In genomic region chr2:216117566-216117965, GRCh38 we compare ENCODE assay signal across 1 cellular context.
TF ChIP-seq lines count a peak whose summit lies in the region.

No MANE protein-coding gene starts in this region.

TF ChIP-seq in GM12878, 131 proteins besides CTCF, POLR2A, EP300 and RAD21:
- TF ChIP-seq, protein P1, sequence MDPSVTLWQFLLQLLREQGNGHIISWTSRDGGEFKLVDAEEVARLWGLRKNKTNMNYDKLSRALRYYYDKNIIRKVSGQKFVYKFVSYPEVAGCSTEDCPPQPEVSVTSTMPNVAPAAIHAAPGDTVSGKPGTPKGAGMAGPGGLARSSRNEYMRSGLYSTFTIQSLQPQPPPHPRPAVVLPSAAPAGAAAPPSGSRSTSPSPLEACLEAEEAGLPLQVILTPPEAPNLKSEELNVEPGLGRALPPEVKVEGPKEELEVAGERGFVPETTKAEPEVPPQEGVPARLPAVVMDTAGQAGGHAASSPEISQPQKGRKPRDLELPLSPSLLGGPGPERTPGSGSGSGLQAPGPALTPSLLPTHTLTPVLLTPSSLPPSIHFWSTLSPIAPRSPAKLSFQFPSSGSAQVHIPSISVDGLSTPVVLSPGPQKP (IDR thresholded peaks at IDR 0.05; ENCODE audit: low read depth, low read length): no peak
- TF ChIP-seq, protein P2, sequence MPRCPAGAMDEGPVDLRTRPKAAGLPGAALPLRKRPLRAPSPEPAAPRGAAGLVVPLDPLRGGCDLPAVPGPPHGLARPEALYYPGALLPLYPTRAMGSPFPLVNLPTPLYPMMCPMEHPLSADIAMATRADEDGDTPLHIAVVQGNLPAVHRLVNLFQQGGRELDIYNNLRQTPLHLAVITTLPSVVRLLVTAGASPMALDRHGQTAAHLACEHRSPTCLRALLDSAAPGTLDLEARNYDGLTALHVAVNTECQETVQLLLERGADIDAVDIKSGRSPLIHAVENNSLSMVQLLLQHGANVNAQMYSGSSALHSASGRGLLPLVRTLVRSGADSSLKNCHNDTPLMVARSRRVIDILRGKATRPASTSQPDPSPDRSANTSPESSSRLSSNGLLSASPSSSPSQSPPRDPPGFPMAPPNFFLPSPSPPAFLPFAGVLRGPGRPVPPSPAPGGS (IDR thresholded peaks at IDR 0.05; ENCODE audit: borderline replicate concordance, insufficient read depth, low read depth, low read length, poor library complexity, severe bottlenecking): no peak
- TF ChIP-seq, protein P3, sequence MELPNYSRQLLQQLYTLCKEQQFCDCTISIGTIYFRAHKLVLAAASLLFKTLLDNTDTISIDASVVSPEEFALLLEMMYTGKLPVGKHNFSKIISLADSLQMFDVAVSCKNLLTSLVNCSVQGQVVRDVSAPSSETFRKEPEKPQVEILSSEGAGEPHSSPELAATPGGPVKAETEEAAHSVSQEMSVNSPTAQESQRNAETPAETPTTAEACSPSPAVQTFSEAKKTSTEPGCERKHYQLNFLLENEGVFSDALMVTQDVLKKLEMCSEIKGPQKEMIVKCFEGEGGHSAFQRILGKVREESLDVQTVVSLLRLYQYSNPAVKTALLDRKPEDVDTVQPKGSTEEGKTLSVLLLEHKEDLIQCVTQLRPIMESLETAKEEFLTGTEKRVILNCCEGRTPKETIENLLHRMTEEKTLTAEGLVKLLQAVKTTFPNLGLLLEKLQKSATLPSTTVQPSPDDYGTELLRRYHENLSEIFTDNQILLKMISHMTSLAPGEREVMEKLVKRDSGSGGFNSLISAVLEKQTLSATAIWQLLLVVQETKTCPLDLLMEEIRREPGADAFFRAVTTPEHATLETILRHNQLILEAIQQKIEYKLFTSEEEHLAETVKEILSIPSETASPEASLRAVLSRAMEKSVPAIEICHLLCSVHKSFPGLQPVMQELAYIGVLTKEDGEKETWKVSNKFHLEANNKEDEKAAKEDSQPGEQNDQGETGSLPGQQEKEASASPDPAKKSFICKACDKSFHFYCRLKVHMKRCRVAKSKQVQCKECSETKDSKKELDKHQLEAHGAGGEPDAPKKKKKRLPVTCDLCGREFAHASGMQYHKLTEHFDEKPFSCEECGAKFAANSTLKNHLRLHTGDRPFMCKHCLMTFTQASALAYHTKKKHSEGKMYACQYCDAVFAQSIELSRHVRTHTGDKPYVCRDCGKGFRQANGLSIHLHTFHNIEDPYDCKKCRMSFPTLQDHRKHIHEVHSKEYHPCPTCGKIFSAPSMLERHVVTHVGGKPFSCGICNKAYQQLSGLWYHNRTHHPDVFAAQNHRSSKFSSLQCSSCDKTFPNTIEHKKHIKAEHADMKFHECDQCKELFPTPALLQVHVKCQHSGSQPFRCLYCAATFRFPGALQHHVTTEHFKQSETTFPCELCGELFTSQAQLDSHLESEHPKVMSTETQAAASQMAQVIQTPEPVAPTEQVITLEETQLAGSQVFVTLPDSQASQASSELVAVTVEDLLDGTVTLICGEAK (IDR thresholded peaks at IDR 0.05; ENCODE audit: borderline replicate concordance): no peak
- TF ChIP-seq NR2C1 (IDR thresholded peaks at IDR 0.05): no peak
- TF ChIP-seq SREBF1 (IDR thresholded peaks at IDR 0.05; ENCODE audit: low read length): no peak
- no peak for TF ChIP-seq CBX5 (IDR thresholded peaks at IDR 0.05; ENCODE audit: low read depth)
- no peak for TF ChIP-seq CUX1 (IDR thresholded peaks at IDR 0.05; ENCODE audit: insufficient replicate concordance, low read depth, low read length)
- no peak for TF ChIP-seq RELA (IDR thresholded peaks at IDR 0.05; ENCODE audit: borderline replicate concordance, partially characterized antibody)
- TF ChIP-seq REST (IDR thresholded peaks at IDR 0.05; ENCODE audit: low read depth, low read length): no peak
